9 cellular contexts compared by ENCODE assay signal in genomic region chr18:47184419-47185050, GRCh38. TPM values are rescaled to one million over a fixed set of nuclear protein-coding genes. Genes with fewer than 3 reads are reported as not detected.
DNase-seq lines count a peak whose midpoint lies in the region; ATAC-seq and TF ChIP-seq lines count a peak whose summit lies in the region.
"Had no signal": no experiment of that assay in that cellular context is flagged by ENCODE, and none has a peak within 500 bp of the region (broad histone marks: within the 10 kb centered on the region; RNA-seq: fewer than 3 reads in every experiment).

No MANE protein-coding gene starts in this region.

- peaks cover 12% of the 10 kb centered on the region for H3K4me1 Mint-ChIP-seq in stimulated activated memory B cell treated with anti-CD40 and anti-IgM and Interleukin-4, amounts not matched to agents 10 μg/mL and 1 μg/mL and 100 μg/mL, for 72 hours

- H3K4me3 Mint-ChIP-seq in stimulated activated memory B cell treated with anti-CD40 and anti-IgM and Interleukin-4, amounts not matched to agents 10 μg/mL and 1 μg/mL and 100 μg/mL, for 72 hours: no peak overlapping the region

- peak; percentile 58 for DNase-seq in CD1c-positive myeloid dendritic cell (ENCODE audit: extremely low spot score)
- peak; percentile 96 for DNase-seq in H4 (ENCODE audit: low spot score)
- peak; percentile 90 for DNase-seq in RPMI8226
- peak; percentile 20 to 27 for DNase-seq in foreskin fibroblast
- no peak for DNase-seq in mucosa of gallbladder (ENCODE audit: low spot score)
- DNase-seq: PC-9 had no signal

- H3K4me3 ChIP-seq in foreskin fibroblast (ENCODE audit: low read depth in 1 of 2, low read length in 2 of 2): no peak overlapping the region
- H3K4me3 ChIP-seq: PC-9 had no signal

- ATAC-seq in HG03196 (IDR thresholded peaks at IDR 0.05; ENCODE audit: unreplicated experiment) (no peak), HG02840 (IDR thresholded peaks at IDR 0.05; ENCODE audit: low FRiP score, unreplicated experiment) (no peak)
- no peak for ATAC-seq in stimulated activated memory B cell treated with anti-CD40 and anti-IgM and Interleukin-4, amounts not matched to agents 10 μg/mL and 1 μg/mL and 100 μg/mL, for 72 hours

- no peak overlapping the region for H3K27ac Mint-ChIP-seq in stimulated activated memory B cell treated with anti-CD40 and anti-IgM and Interleukin-4, amounts not matched to agents 10 μg/mL and 1 μg/mL and 100 μg/mL, for 72 hours

- peaks cover 22% of the 10 kb centered on the region for H3K9me3 Mint-ChIP-seq in stimulated activated memory B cell treated with anti-CD40 and anti-IgM and Interleukin-4, amounts not matched to agents 10 μg/mL and 1 μg/mL and 100 μg/mL, for 72 hours

- H3K27me3 Mint-ChIP-seq in stimulated activated memory B cell treated with anti-CD40 and anti-IgM and Interleukin-4, amounts not matched to agents 10 μg/mL and 1 μg/mL and 100 μg/mL, for 72 hours: peaks cover 9% of the 10 kb centered on the region

- no peak for TF ChIP-seq CTCF in foreskin fibroblast (IDR thresholded peaks at IDR 0.05; ENCODE audit: low read depth, low read length)

- no peaks in the 10 kb centered on the region for H3K36me3 Mint-ChIP-seq in stimulated activated memory B cell treated with anti-CD40 and anti-IgM and Interleukin-4, amounts not matched to agents 10 μg/mL and 1 μg/mL and 100 μg/mL, for 72 hours

RNA-seq across cellular contexts. Expression of gene IER3IP1, which starts 8.4 kb away (rescaled TPM):
- 51.6 and 51.9 TPM in 2 replicates for total RNA-seq in H4 (2014; rRNA removed; shearing (Covaris generic))
- total RNA-seq in mucosa of gallbladder: 11.3 TPM

RNA-seq across cellular contexts. Expression of gene HDHD2, which starts 34.2 kb away (rescaled TPM):
- 10.3 and 11.9 TPM in 2 replicates for total RNA-seq in H4 (2014; rRNA removed; shearing (Covaris generic))
- total RNA-seq in mucosa of gallbladder: 36.9 TPM
